In genomic region chr5:76413746-76414145, GRCh38 we compare ENCODE assay signal across 1 cellular context.
A peak's percentile ranks its signal among the peaks of the same experiment; 100 is the strongest.
TF ChIP-seq lines count a peak whose summit lies in the region.

No MANE protein-coding gene starts in this region.

TF ChIP-seq in K562, 482 proteins besides CTCF, POLR2A, EP300 and RAD21:
- TF ChIP-seq HLTF (IDR thresholded peaks at IDR 0.05) (no peak), HMBOX1 (IDR thresholded peaks at IDR 0.05) (peak; percentile 50; the same call in 1 of the 2 replicates)
